8 cellular contexts compared by ENCODE assay signal in the genomic region with DNA sequence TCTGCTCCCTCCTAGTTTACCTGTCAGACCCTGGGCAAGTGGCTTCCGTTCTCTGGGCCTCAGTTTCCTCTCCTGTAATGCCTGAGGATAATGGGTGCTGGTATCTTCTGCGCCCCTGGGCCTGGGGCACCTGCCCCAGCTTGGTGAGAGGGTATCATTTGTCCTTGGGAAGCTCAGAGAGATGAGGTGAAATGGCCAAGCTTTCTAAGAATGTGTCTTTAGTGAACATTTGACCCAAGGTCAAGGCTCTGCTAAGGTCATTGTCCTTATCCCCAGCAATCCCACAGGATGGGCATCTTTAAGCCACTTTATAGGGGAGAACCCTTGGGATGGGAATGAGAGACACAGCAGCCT. TPM values are rescaled to one million over a fixed set of nuclear protein-coding genes. Genes with fewer than 3 reads are reported as not detected.
DNase-seq lines count a peak whose midpoint lies in the region; ATAC-seq and TF ChIP-seq lines count a peak whose summit lies in the region.

No MANE protein-coding gene starts in this region.

- peaks cover 77% of the 10 kb centered on the region for H3K27me3 Mint-ChIP-seq in neural progenitor cell (ENCODE audit: insufficient read depth, low read depth)

- no peaks in the 10 kb centered on the region for H3K9me3 Mint-ChIP-seq in neural progenitor cell

- H3K36me3 ChIP-seq in A673 (ENCODE audit: insufficient read depth, low read length, poor library complexity, severe bottlenecking) = no peaks in the 10 kb centered on the region
- H3K36me3 ChIP-seq in KMS-11 (ENCODE audit: insufficient read depth) = no peaks in the 10 kb centered on the region
- H3K36me3 ChIP-seq in colonic mucosa = no peaks in the 10 kb centered on the region
- no peaks in the 10 kb centered on the region for H3K36me3 ChIP-seq in neural progenitor cell

- H3K4me3 ChIP-seq in A673 (ENCODE audit: low read depth, low read length, poor library complexity, severe bottlenecking) (no peak overlapping the region), KMS-11 (IDR thresholded peaks at IDR 0.05; ENCODE audit: insufficient read depth, low read depth, low read length) (no peak overlapping the region), colonic mucosa (no peak overlapping the region), neural progenitor cell (no peak overlapping the region)

- H3K4me1 Mint-ChIP-seq in neural progenitor cell = peaks cover 19% of the 10 kb centered on the region

- ATAC-seq in HG03520 (IDR thresholded peaks at IDR 0.05; ENCODE audit: unreplicated experiment) = no peak
- ATAC-seq in sciatic nerve = no peak

- H3K9me3 ChIP-seq in A673 (ENCODE audit: low read depth, low read length, poor library complexity, severe bottlenecking) = no peaks in the 10 kb centered on the region
- no peaks in the 10 kb centered on the region for H3K9me3 ChIP-seq in colonic mucosa
- no peaks in the 10 kb centered on the region for H3K9me3 ChIP-seq in neural progenitor cell (ENCODE audit: low read depth)

- H3F3A ChIP-seq in neural progenitor cell (ENCODE audit: low read depth) = peaks cover 33% of the 10 kb centered on the region

- no peak for TF ChIP-seq CTCF in A673 (conservative IDR thresholded peaks at IDR 0.05; ENCODE audit: low read depth, low read length)
- TF ChIP-seq CTCF in KMS-11 (conservative IDR thresholded peaks at IDR 0.05; ENCODE audit: low read depth, low read length) = no peak
- no peak for TF ChIP-seq CTCF in colonic mucosa (IDR thresholded peaks at IDR 0.05)
- no peak for TF ChIP-seq CTCF in neural progenitor cell (IDR thresholded peaks at IDR 0.05)

- H3K4me2 ChIP-seq in KMS-11 (peak overlapping the region; percentile 80; the same call in 1 of the 2 replicates), neural progenitor cell (no peak overlapping the region)

- H3K27ac Mint-ChIP-seq in neural progenitor cell = no peak overlapping the region

- BruUV-seq in A673 (replicated peaks; lab: Mats Ljungman, UMichigan) = no TSS peak

- H2AFZ ChIP-seq in KMS-11 (ENCODE audit: low read depth) (no peak overlapping the region), neural progenitor cell (replicated peaks) (no peak overlapping the region)

- CTCF ChIA-PET in A673 (lab: Charles Lee) = no interaction called here

- POLR2A ChIA-PET in A673 (lab: Charles Lee; ENCODE audit: low non-redundant PET) = no interaction called here

- H4K20me1 ChIP-seq in KMS-11 (ENCODE audit: insufficient read depth) (no peaks in the 10 kb centered on the region), neural progenitor cell (ENCODE audit: low read depth) (peaks cover 46% of the 10 kb centered on the region)

- peaks cover 60% of the 10 kb centered on the region for H3K79me2 ChIP-seq in KMS-11 (ENCODE audit: insufficient read depth, low read depth)
- H3K79me2 ChIP-seq in neural progenitor cell (ENCODE audit: low read depth) = no peaks in the 10 kb centered on the region

- H3K27me3 ChIP-seq in A673 (replicated peaks; ENCODE audit: insufficient read depth, low read depth, low read length, poor library complexity) (no peaks in the 10 kb centered on the region), KMS-11 (ENCODE audit: insufficient read depth, low read depth) (no peaks in the 10 kb centered on the region), colonic mucosa (no peaks in the 10 kb centered on the region), neural progenitor cell (peaks cover 100% of the 10 kb centered on the region)

- H3K4me1 ChIP-seq in A673 (ENCODE audit: insufficient read depth, low read length, poor library complexity, severe bottlenecking) (peaks cover 49% of the 10 kb centered on the region), KMS-11 (ENCODE audit: low read depth, poor library complexity, severe bottlenecking) (peaks cover 35% of the 10 kb centered on the region), colonic mucosa (no peaks in the 10 kb centered on the region), neural progenitor cell (peaks cover 19% of the 10 kb centered on the region)

- H3K27ac ChIP-seq in A673 (ENCODE audit: low read depth, low read length, poor library complexity, severe bottlenecking) (peak overlapping the region; percentile 96), KMS-11 (no peak overlapping the region; the same call in 1 of the 2 replicates), colonic mucosa (peak overlapping the region; percentile 81), neural progenitor cell (no peak overlapping the region)

- DNase-seq in A673 (ENCODE audit: low spot score) (no peak), colonic mucosa (no peak), neural progenitor cell (ENCODE audit: low spot score) (no peak), CD1c-positive myeloid dendritic cell (ENCODE audit: extremely low spot score) (no peak), NOMO-1 treated with dmso at 0.1 percent for 144 hours (lab: John Stamatoyannopoulos, UW; ENCODE audit: unreplicated experiment) (no peak), sciatic nerve (ENCODE audit: low spot score) (no peak)

- no peaks in the 10 kb centered on the region for H3K36me3 Mint-ChIP-seq in neural progenitor cell

- H3K9ac ChIP-seq in KMS-11 = no peak overlapping the region; the same call in 1 of the 2 replicates
- H3K9ac ChIP-seq in colonic mucosa (ENCODE audit: low read depth in 2 of 2, low read length in 2 of 2) = peak overlapping the region; percentile 28 to 30
- no peak overlapping the region for H3K9ac ChIP-seq in neural progenitor cell

- peak overlapping the region; percentile 72 for H3K4me3 Mint-ChIP-seq in neural progenitor cell

- intact Hi-C loops in A673 (cut with micrococcal nuclease; ENCODE audit: unreplicated experiment) (loop anchor here (5.0 kb wide), 1 partner anchor 62 kb away; no protein-coding TSS in a partner anchor), colonic mucosa (cut with DNase I) (no loop called here), sciatic nerve (cut with DNase I) (no loop called here)

RNA-seq across cellular contexts. Expression of a gene that starts 1.3 kb away (rescaled TPM):
- total RNA-seq in A673 (2021) (112 and 122 TPM in 2 replicates), colonic mucosa (10 to 100 TPM; 42.0 to 71.3 TPM), neural progenitor cell (ENCODE audit: low replicate concordance) (1.1 and 1.3 TPM in 2 replicates), sciatic nerve (178 TPM)

Comparison
In these comparisons a context has a peak if more than half of its experiments do, and no peak if none do; other contexts are left out.
1. H3K27ac ChIP-seq: peak in A673 (single experiment) and colonic mucosa (single experiment); none in KMS-11 (single experiment) and neural progenitor cell (single experiment).
2. H3K9ac ChIP-seq: peak in colonic mucosa (2 of 2); none in KMS-11 (single experiment) and neural progenitor cell (single experiment).
3. RNA of a gene that starts 1.3 kb away (total RNA-seq): 178 TPM in sciatic nerve (single experiment), 112 to 122 TPM in A673 and 42.0 to 71.3 TPM in colonic mucosa; 1.1 to 1.3 TPM in neural progenitor cell; every median in the first group is over 10 times any median in the second.